In genomic region chr1:17485280-17485679, GRCh38 we compare ENCODE assay signal across 9 cellular contexts. TPM values are rescaled to one million over a fixed set of nuclear protein-coding genes. Genes with fewer than 3 reads are reported as not detected.
DNase-seq lines count a peak whose midpoint lies in the region; ATAC-seq, FAIRE-seq and TF ChIP-seq lines count a peak whose summit lies in the region.
"Had no signal": no experiment of that assay in that cellular context is flagged by ENCODE, and none has a peak within 500 bp of the region (broad histone marks: within the 10 kb centered on the region; RNA-seq: fewer than 3 reads in every experiment).

No MANE protein-coding gene starts in this region.

- H3K36me3 ChIP-seq in GM12878 (ENCODE audit: control insufficient read depth in 2 of 2, insufficient read depth in 2 of 2, low read length in 1 of 2) (no peaks in the 10 kb centered on the region), lower lobe of right lung (no peaks in the 10 kb centered on the region), spleen (no peaks in the 10 kb centered on the region)

- no peak for TF ChIP-seq POLR2A in GM12878 (IDR thresholded peaks at IDR 0.05; ENCODE audit: low read depth, low read length)
- TF ChIP-seq POLR2A in spleen (IDR thresholded peaks at IDR 0.05), result no peak
- TF ChIP-seq POLR2A in lower leg skin (IDR thresholded peaks at IDR 0.05), result no peak

- RAD21 ChIA-PET in GM12878 (lab: Charles Lee; ENCODE audit: unreplicated experiment), result no interaction called here

- H3K79me2 ChIP-seq in GM12878 (ENCODE audit: control insufficient read depth, insufficient read depth, low read length), result no peaks in the 10 kb centered on the region

- no peak for FAIRE-seq in GM12878 (lab: Jason Lieb, UNC)

- SMC1A ChIA-PET in GM12878 (lab: Charles Lee; ENCODE audit: uncharacterized antibody, unreplicated experiment), result interaction anchor here (0.6 kb wide), 1 partner anchor 1178 kb away, joined by 6 read pairs; no protein-coding TSS in a partner anchor

- BruUV-seq in GM12878 (replicated peaks; lab: Mats Ljungman, UMichigan), result no TSS peak

- intact Hi-C loops in GM12878 (cut with micrococcal nuclease; ENCODE audit: unreplicated experiment), result loop anchor here (2.0 kb wide), 1 partner anchor 64 kb away; no protein-coding TSS in a partner anchor
- intact Hi-C loops in lower lobe of right lung (cut with DNase I), result no loop called here
- intact Hi-C loops in spleen (cut with DNase I; ENCODE audit: low total_unique reads), result no loop called here
- intact Hi-C loops in lower leg skin (cut with DNase I; ENCODE audit: low total_unique reads), result no loop called here

- H3K4me3 ChIP-seq in HFF-Myc (replicated peaks; ENCODE audit: low read depth, low read length) (no peak overlapping the region), GM12878 (no peak overlapping the region), lower lobe of right lung (no peak overlapping the region), spleen (no peak overlapping the region), lower leg skin (ENCODE audit: low read depth, poor library complexity, severe bottlenecking) (no peak overlapping the region)

- ATAC-seq in GM12878 (0 out of 3 replicates have a peak, but pooled peaks have one; percentile 45), lower lobe of right lung (no peak)
- no peak for ATAC-seq in activated CD4-positive, CD25-positive, alpha-beta regulatory T cell treated with anti-CD3 and anti-CD28 coated beads, Interleukin-2, amount 50 U/mL, for 24 hours
- ATAC-seq: sciatic nerve had no signal

- TF ChIP-seq EP300 in GM12878 (IDR thresholded peaks at IDR 0.05; ENCODE audit: borderline replicate concordance in 1 of 2, control insufficient read depth in 1 of 2, low read depth in 2 of 2, low read length in 2 of 2), result no peak

- H3K27ac ChIP-seq in GM12878 (ENCODE audit: control insufficient read depth, insufficient read depth) (no peak overlapping the region), lower lobe of right lung (no peak overlapping the region), spleen (no peak overlapping the region)

- 30% methylated on average over 10 of the region's 10 CpGs for WGBS in GM12878 (ENCODE audit: insufficient coverage, insufficient replicate concordance, low lambda C conversion rate, missing lambda C conversion rate)
- WGBS in spleen, 5 donors, result 53 to 61% (median 58%) methylated on average over 10 of the region's 10 CpGs
- 77 to 78% methylated on average over 10 of the region's 10 CpGs for WGBS in lower leg skin, 2 donors

- peak; percentile 37 for TF ChIP-seq CTCF in HFF-Myc (IDR thresholded peaks at IDR 0.05; ENCODE audit: low read depth, low read length, missing control alignments)
- TF ChIP-seq CTCF in GM12878 (IDR thresholded peaks at IDR 0.05 in 2 of 3, conservative IDR thresholded peaks at IDR 0.05 in 1 of 3; ENCODE audit: control insufficient read depth in 2 of 3, extremely low read depth in 1 of 3, insufficient read depth in 1 of 3, low read depth in 3 of 3, low read length in 3 of 3), result peak; percentile 32 to 58 (median 42); a peak in 4 of 6 replicates
- TF ChIP-seq CTCF in lower lobe of right lung (IDR thresholded peaks at IDR 0.05), result peak; percentile 17
- TF ChIP-seq CTCF in spleen (IDR thresholded peaks at IDR 0.05 in 8 of 11, conservative IDR thresholded peaks at IDR 0.05 in 3 of 11), result peak in 5 of 11 experiments; percentile 12 to 44 (median 17)
- TF ChIP-seq CTCF in lower leg skin (IDR thresholded peaks at IDR 0.05), result no peak

- H3K4me1 ChIP-seq in GM12878 (ENCODE audit: control insufficient read depth, insufficient read depth, low read length) (no peaks in the 10 kb centered on the region), lower lobe of right lung (no peaks in the 10 kb centered on the region), spleen (no peaks in the 10 kb centered on the region)

- no peaks in the 10 kb centered on the region for H3K27me3 ChIP-seq in GM12878 (replicated peaks in 1 of 2; ENCODE audit: control insufficient read depth in 2 of 2, insufficient read depth in 2 of 2, low read length in 1 of 2)
- H3K27me3 ChIP-seq in lower lobe of right lung (ENCODE audit: low read depth), result no peaks in the 10 kb centered on the region
- H3K27me3 ChIP-seq in spleen (replicated peaks in 1 of 7), result peaks cover 0 to 17% (median 0%) of the 10 kb centered on the region in 7 donors

- no peaks in the 10 kb centered on the region for H4K20me1 ChIP-seq in GM12878 (ENCODE audit: control insufficient read depth, insufficient read depth)

- H2AFZ ChIP-seq in GM12878 (ENCODE audit: control insufficient read depth, low read depth, low read length), result no peak overlapping the region

- in situ Hi-C loops in GM12878 (cut with MboI), result no loop called here

- H3K4me2 ChIP-seq in GM12878 (ENCODE audit: control insufficient read depth, insufficient read depth), result no peak overlapping the region

- H3K9me3 ChIP-seq in GM12878 (replicated peaks; ENCODE audit: control insufficient read depth, insufficient read depth, low read length) (no peaks in the 10 kb centered on the region), lower lobe of right lung (no peaks in the 10 kb centered on the region), spleen (no peaks in the 10 kb centered on the region)

- TF ChIP-seq RAD21 in GM12878 (IDR thresholded peaks at IDR 0.05; ENCODE audit: insufficient read depth, low read depth, low read length), result peak; percentile 54

- POLR2A ChIA-PET in GM12878 (lab: Charles Lee), result no interaction called here

- DNase-seq in Daoy (ENCODE audit: low read depth), result peak; percentile 50
- no peak for DNase-seq in HFF-Myc (ENCODE audit: extremely low read depth, low read depth)
- no peak for DNase-seq in GM12878 (ENCODE audit: low read depth, low spot score)
- no peak for DNase-seq in lower lobe of right lung
- no peak for DNase-seq in spleen
- no peak for DNase-seq in DMS114 treated with DMSO at 0.1 percent for 48 hours (lab: John Stamatoyannopoulos, UW; ENCODE audit: unreplicated experiment)
- no peak for DNase-seq in lower leg skin (ENCODE audit: low spot score in 2 of 2)

- CTCF ChIA-PET in GM12878 (lab: Yijun Ruan, JAX), result interaction anchor here (1.3 to 1.6 kb wide), 2 partner anchors 33 to 79 kb away, joined by 3 to 4 read pairs; no protein-coding TSS in a partner anchor

- H3K9ac ChIP-seq in GM12878 (ENCODE audit: control insufficient read depth, insufficient read depth, low read length), result no peak overlapping the region

TF ChIP-seq in GM12878, 131 proteins besides CTCF, POLR2A, EP300 and RAD21:
- TF ChIP-seq KDM1A (IDR thresholded peaks at IDR 0.05; ENCODE audit: borderline replicate concordance), result no peak
- TF ChIP-seq GATAD2B (conservative IDR thresholded peaks at IDR 0.05; ENCODE audit: low read depth), result no peak
- TF ChIP-seq RBBP5 (conservative IDR thresholded peaks at IDR 0.05), result no peak
- no peak for TF ChIP-seq ZNF217 (IDR thresholded peaks at IDR 0.05)
- peak; percentile 40; the same call in 1 of the 2 replicates for TF ChIP-seq SMC3 (IDR thresholded peaks at IDR 0.05; ENCODE audit: borderline replicate concordance, low read length)

RNA-seq across cellular contexts. Expression of gene RCC2, which starts 45.8 kb away (rescaled TPM):
- 114 and 115 TPM in 2 replicates for total RNA-seq in Daoy (2014; rRNA removed; shearing (Covaris generic))
- 45.7 and 57.1 TPM in 2 replicates for total RNA-seq in GM12878 (2013; cell fraction: nucleolus; rRNA removed)
- 62.9 and 77.6 TPM in 2 replicates for total RNA-seq in GM12878 (2014; rRNA removed)
- 85.1 and 93.4 TPM in 2 replicates for total RNA-seq in GM12878 (2014; rRNA removed; fragmentation: Illumina TruSeq; extraction: Trizol)
- 176 TPM in 2 replicates for total RNA-seq in GM12878 (2021)
- 27.0 TPM for polyA plus RNA-seq in GM12878 (2011; ENCODE audit: low read depth)
- polyA plus RNA-seq in GM12878 (2011; rRNA removed), result 34.4 and 60.5 TPM in 2 replicates
- 91.5 and 94.4 TPM in 2 replicates for polyA plus RNA-seq in GM12878 (2011; cell fraction: cytosol; rRNA removed)
- 108 and 135 TPM in 2 replicates for polyA plus RNA-seq in GM12878 (2011; cell fraction: nucleus; rRNA removed)
- 56.0 and 64.4 TPM in 2 replicates for polyA plus RNA-seq in GM12878 (2012)
- polyA plus RNA-seq in GM12878 (2014; fragmentation: Illumina TruSeq; extraction: Trizol), result 88.3 and 128 TPM in 2 replicates
- 100 to 1,000 TPM in 1 of 2 experiments, 10 to 100 TPM in 1; 38.3 to 124 TPM for polyA plus RNA-seq in GM12878 (2014; fragmentation: Nextera tagmentation; extraction: Ambion mirVana)
- 99.6 and 118 TPM in 2 replicates for polyA plus RNA-seq in GM12878 (2014; rRNA removed)
- polyA plus RNA-seq in GM12878 (2016; fragmentation: Nextera tagmentation; extraction: Ambion mirVana), result 10 to 100 TPM; 10.7 to 32.2 TPM
- 65.9 and 81.3 TPM in 2 replicates for polyA minus RNA-seq in GM12878 (2011; rRNA and poly(A)+ RNA removed)
- polyA minus RNA-seq in GM12878 (2011; cell fraction: cytosol; rRNA and poly(A)+ RNA removed), result 63.7 and 66.3 TPM in 2 replicates
- polyA minus RNA-seq in GM12878 (2011; cell fraction: nucleus; rRNA and poly(A)+ RNA removed), result 17.0 and 35.5 TPM in 2 replicates
- total RNA-seq in lower lobe of right lung, result 65.8 TPM
- 10 to 100 TPM; 54.2 to 69.1 (median 62.2) TPM for total RNA-seq in spleen
- polyA plus RNA-seq in spleen, result 10 to 100 TPM; 46.2 to 52.5 (median 51.9) TPM
- total RNA-seq in lower leg skin, result 10 to 100 TPM; 62.6 to 78.5 (median 71.3) TPM

RNA-seq across cellular contexts. Expression of gene ARHGEF10L, which starts 54.2 kb away (rescaled TPM):
- total RNA-seq in Daoy (2014; rRNA removed; shearing (Covaris generic)), result 7.5 and 9.8 TPM in 2 replicates
- total RNA-seq in GM12878 (2013; cell fraction: nucleolus; rRNA removed), result 11.6 and 14.6 TPM in 2 replicates
- 0.49 and 0.51 TPM in 2 replicates for total RNA-seq in GM12878 (2014; rRNA removed)
- total RNA-seq in GM12878 (2014; rRNA removed; fragmentation: Illumina TruSeq; extraction: Trizol), result 0.18 and 0.32 TPM in 2 replicates
- total RNA-seq in GM12878 (2021), result 0.44 and 0.53 TPM in 2 replicates
- polyA plus RNA-seq in GM12878 (2011; ENCODE audit: low read depth), result not detected
- polyA plus RNA-seq in GM12878 (2011; rRNA removed), result 0.49 and 0.94 TPM in 2 replicates
- 0.79 and 1.2 TPM in 2 replicates for polyA plus RNA-seq in GM12878 (2011; cell fraction: cytosol; rRNA removed)
- 9.1 and 10.4 TPM in 2 replicates for polyA plus RNA-seq in GM12878 (2011; cell fraction: nucleus; rRNA removed)
- polyA plus RNA-seq in GM12878 (2012), result 0.19 and 0.27 TPM in 2 replicates
- 0.13 TPM in 1 of 2 replicates, not detected in the other for polyA plus RNA-seq in GM12878 (2014; fragmentation: Illumina TruSeq; extraction: Trizol)
- polyA plus RNA-seq in GM12878 (2014; fragmentation: Nextera tagmentation; extraction: Ambion mirVana), result under 1 TPM in 1 of 2 experiments, not detected in 1; 0.05 TPM
- polyA plus RNA-seq in GM12878 (2014; rRNA removed), result 0.32 and 0.37 TPM in 2 replicates
- under 1 TPM in 1 of 2 experiments, not detected in 1; 0.06 TPM for polyA plus RNA-seq in GM12878 (2016; fragmentation: Nextera tagmentation; extraction: Ambion mirVana)
- polyA minus RNA-seq in GM12878 (2011; rRNA and poly(A)+ RNA removed), result 1.9 TPM in 2 replicates
- polyA minus RNA-seq in GM12878 (2011; cell fraction: cytosol; rRNA and poly(A)+ RNA removed), result 0.94 and 1.0 TPM in 2 replicates
- polyA minus RNA-seq in GM12878 (2011; cell fraction: nucleus; rRNA and poly(A)+ RNA removed), result 2.1 and 3.9 TPM in 2 replicates
- total RNA-seq in lower lobe of right lung, result 57.9 TPM
- 10 to 100 TPM; 12.4 to 40.9 (median 23.6) TPM for total RNA-seq in spleen
- 10 to 100 TPM in 2 of 3 donors, 1 to 10 TPM in 1; 10.0 to 24.2 (median 12.5) TPM for polyA plus RNA-seq in spleen
- 100 to 1,000 TPM in 3 of 4 donors, 10 to 100 TPM in 1; 95.1 to 125 (median 114) TPM for total RNA-seq in lower leg skin

Comparison
In these comparisons a context has a peak if more than half of its experiments do, and no peak if none do; other contexts are left out.
1. CTCF ChIP-seq: peak in HFF-Myc (single experiment), GM12878 (3 of 3) and lower lobe of right lung (single experiment); none in lower leg skin (0 of 3).